ENCODE assay signal across 24 cellular contexts in genomic region chr2:31205186-31205585, GRCh38. TPM values are rescaled to one million over a fixed set of nuclear protein-coding genes. Genes with fewer than 3 reads are reported as not detected.
"Had no signal": no experiment of that assay in that cellular context is flagged by ENCODE, and none has a peak within 500 bp of the region (broad histone marks: within the 10 kb centered on the region; RNA-seq: fewer than 3 reads in every experiment).

No MANE protein-coding gene starts in this region.

- H3K9me3 Mint-ChIP-seq: activated T-cell treated with anti-CD3 and anti-CD28 coated beads, Interleukin-2, amount 50 U/mL, for 4 hours; activated T-helper 2 cell treated with anti-CD3 and anti-CD28 coated beads, Interferon-gamma antibody, Interleukin-2, Interleukin-4, amounts not matched to agents 10 μg/mL and 5 μg/mL and 100 μg/mL, durations not matched to agents 14 hours and 24 hours and 36 hours; central memory CD8-positive, alpha-beta T cell; memory B cell; nephron; stimulated activated naive CD8-positive, alpha-beta T cell treated with anti-CD3 and anti-CD28 coated beads, Interleukin-15, Interleukin-2, amounts not matched to agents 100 ng/mL and 50 ng/mL, for 24 hours had no signal

- H3K9me3 ChIP-seq: breast epithelium, heart right ventricle, neutrophil, right lobe of liver, thyroid gland, upper lobe of right lung had no signal

- H3K27me3 ChIP-seq: breast epithelium, heart right ventricle, neutrophil, right lobe of liver, thyroid gland, upper lobe of right lung had no signal

- H3K36me3 ChIP-seq: breast epithelium, heart right ventricle, neutrophil, right lobe of liver, thyroid gland, upper lobe of right lung had no signal

- H3K36me3 Mint-ChIP-seq: activated naive CD8-positive, alpha-beta T cell had no signal

- H3K27ac ChIP-seq: breast epithelium, heart right ventricle, neutrophil, right lobe of liver, skin epidermis, thyroid gland, upper lobe of right lung had no signal

- H3K4me3 ChIP-seq: breast epithelium, heart right ventricle, right lobe of liver, skin epidermis, thyroid gland, upper lobe of right lung had no signal

- H3K4me3 Mint-ChIP-seq: activated naive CD8-positive, alpha-beta T cell; activated T-cell treated with anti-CD3 and anti-CD28 coated beads, Interleukin-2, amount 50 U/mL, for 4 hours; central memory CD8-positive, alpha-beta T cell; memory B cell; nephron; stimulated activated naive CD8-positive, alpha-beta T cell treated with anti-CD3 and anti-CD28 coated beads, Interleukin-15, Interleukin-2, amounts not matched to agents 100 ng/mL and 50 ng/mL, for 24 hours had no signal

- DNase-seq: activated CD4-positive, alpha-beta T cell treated with anti-CD3 and anti-CD28 coated beads for 1 hour; activated CD4-positive, alpha-beta T cell treated with anti-CD3 and anti-CD28 coated beads, Interleukin-2, amount 50 U/mL, for 48 hours; activated CD8-positive, alpha-beta memory T cell treated with anti-CD3 and anti-CD28 coated beads, Interleukin-2, amount 50 U/mL, for 48 hours; activated naive CD4-positive, alpha-beta T cell; activated T-cell treated with anti-CD3 and anti-CD28 coated beads, Interleukin-2, amount 50 U/mL, for 4 hours; cortex of kidney; heart right ventricle; islet precursor cell; left cardiac atrium; right lobe of liver; stimulated activated CD4-positive, alpha-beta T cell treated with anti-CD3 and anti-CD28 coated beads, Interleukin-1b, Interleukin-23, amount 100 ng/mL, for 48 hours; T-helper 2 cell; thyroid gland; upper lobe of right lung had no signal

- H3K27me3 Mint-ChIP-seq: central memory CD8-positive, alpha-beta T cell; memory B cell; stimulated activated naive CD8-positive, alpha-beta T cell treated with anti-CD3 and anti-CD28 coated beads, Interleukin-15, Interleukin-2, amounts not matched to agents 100 ng/mL and 50 ng/mL, for 24 hours had no signal

- H3K27ac Mint-ChIP-seq: activated naive CD8-positive, alpha-beta T cell; activated T-helper 2 cell treated with anti-CD3 and anti-CD28 coated beads, Interferon-gamma antibody, Interleukin-2, Interleukin-4, amounts not matched to agents 10 μg/mL and 5 μg/mL and 100 μg/mL, durations not matched to agents 14 hours and 24 hours and 36 hours; memory B cell; stimulated activated naive CD8-positive, alpha-beta T cell treated with anti-CD3 and anti-CD28 coated beads, Interleukin-15, Interleukin-2, amounts not matched to agents 100 ng/mL and 50 ng/mL, for 24 hours had no signal

- H3K4me1 Mint-ChIP-seq: central memory CD8-positive, alpha-beta T cell; nephron had no signal

RNA-seq across cellular contexts. Expression of gene CAPN14, which starts 12.1 kb away (rescaled TPM):
- total RNA-seq: myocyte had no signal
